Comparison of ENCODE assay signal across 12 cellular contexts in the genomic region with DNA sequence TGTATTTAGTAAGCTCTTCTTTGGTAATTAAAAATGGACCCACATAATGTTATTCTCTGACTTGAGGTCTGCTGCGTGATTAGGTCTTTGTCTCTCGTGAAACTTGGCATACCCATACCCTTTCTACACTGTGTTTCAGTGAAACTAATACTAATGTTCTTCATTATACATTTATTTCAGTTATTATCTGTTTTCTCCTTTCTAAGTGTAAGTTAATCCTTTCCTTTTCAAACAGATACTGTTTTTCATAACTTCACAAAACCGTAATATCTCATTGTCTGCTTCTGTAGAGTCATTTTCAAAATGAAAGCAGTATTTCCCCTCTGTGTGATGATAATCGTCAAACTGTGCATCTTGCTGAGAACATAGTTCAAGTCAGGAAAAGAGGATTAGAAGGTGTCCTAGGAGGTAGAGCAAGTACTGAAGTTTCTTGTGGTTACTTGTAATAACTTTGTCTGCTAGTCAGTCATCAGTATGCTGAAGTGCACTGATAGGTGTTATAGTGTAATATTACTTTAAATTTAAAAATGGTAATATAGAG. TPM values are rescaled to one million over a fixed set of nuclear protein-coding genes. Genes with fewer than 3 reads are reported as not detected.
DNase-seq lines count a peak whose midpoint lies in the region; ATAC-seq and TF ChIP-seq lines count a peak whose summit lies in the region.
"Had no signal": no experiment of that assay in that cellular context is flagged by ENCODE, and none has a peak within 500 bp of the region (broad histone marks: within the 10 kb centered on the region; RNA-seq: fewer than 3 reads in every experiment).

No MANE protein-coding gene starts in this region.

- H3K9me3 Mint-ChIP-seq in activated naive CD8-positive, alpha-beta T cell (ENCODE audit: low read depth) = no peaks in the 10 kb centered on the region
- no peaks in the 10 kb centered on the region for H3K9me3 Mint-ChIP-seq in glutamatergic neuron (ENCODE audit: unreplicated experiment)

- H3K36me3 Mint-ChIP-seq in activated naive CD8-positive, alpha-beta T cell = peaks cover 20% of the 10 kb centered on the region
- peaks cover 5% of the 10 kb centered on the region for H3K36me3 Mint-ChIP-seq in glutamatergic neuron (ENCODE audit: unreplicated experiment)

- H3K4me3 ChIP-seq in colonic mucosa = no peak overlapping the region
- H3K4me3 ChIP-seq in hepatocyte = no peak overlapping the region
- H3K4me3 ChIP-seq: skin epidermis, thyroid gland had no signal

- H3K9me2 ChIP-seq in hepatocyte (replicated peaks; ENCODE audit: insufficient read depth) = no peaks in the 10 kb centered on the region

- H3K4me1 Mint-ChIP-seq in activated naive CD8-positive, alpha-beta T cell (ENCODE audit: low read depth) = peaks cover 40% of the 10 kb centered on the region
- H3K4me1 Mint-ChIP-seq in glutamatergic neuron (ENCODE audit: low read depth, unreplicated experiment) = peaks cover 3% of the 10 kb centered on the region

- H3K27ac Mint-ChIP-seq in activated naive CD8-positive, alpha-beta T cell = peak overlapping the region; percentile 67
- no peak overlapping the region for H3K27ac Mint-ChIP-seq in glutamatergic neuron (ENCODE audit: unreplicated experiment)

- DNase-seq in GM10248 (ENCODE audit: extremely low spot score) (peak; percentile 19), colonic mucosa (no peak), OCI-M1 (lab: John Stamatoyannopoulos, UW) (no peak), glutamatergic neuron (no peak), hepatocyte (ENCODE audit: low spot score) (no peak)
- DNase-seq: NCI-H1048, thyroid gland had no signal

- no peak overlapping the region for H3K9ac ChIP-seq in colonic mucosa (ENCODE audit: low read depth in 2 of 2, low read length in 2 of 2)

- no peaks in the 10 kb centered on the region for H3K79me2 ChIP-seq in hepatocyte

- H3K36me3 ChIP-seq in colonic mucosa (no peaks in the 10 kb centered on the region), hepatocyte (replicated peaks; ENCODE audit: insufficient read depth, low read depth) (no peaks in the 10 kb centered on the region)

- 96% methylated on average over 4 of the region's 4 CpGs for WGBS in hepatocyte (ENCODE audit: low lambda C conversion rate, missing lambda C conversion rate)

- no peaks in the 10 kb centered on the region for H3K27me3 Mint-ChIP-seq in activated naive CD8-positive, alpha-beta T cell
- H3K27me3 Mint-ChIP-seq in glutamatergic neuron (ENCODE audit: unreplicated experiment) = no peaks in the 10 kb centered on the region

- POLR2A ChIA-PET in GM10248 (lab: Yijun Ruan, JAX) = no interaction called here

- H3K27me3 ChIP-seq in colonic mucosa (no peaks in the 10 kb centered on the region), hepatocyte (no peaks in the 10 kb centered on the region)
- H3K27me3 ChIP-seq: thyroid gland had no signal

- H2AFZ ChIP-seq in hepatocyte = no peak overlapping the region

- TF ChIP-seq CTCF in GM10248 (IDR thresholded peaks at IDR 0.05; ENCODE audit: control extremely low read depth, extremely low read depth, low read depth, missing control alignments) (no peak), colonic mucosa (IDR thresholded peaks at IDR 0.05) (no peak), glutamatergic neuron (IDR thresholded peaks at IDR 0.05; ENCODE audit: partially characterized antibody, unreplicated experiment) (no peak), hepatocyte (IDR thresholded peaks at IDR 0.05; ENCODE audit: poor library complexity) (no peak)

- H3K4me1 ChIP-seq in colonic mucosa (no peaks in the 10 kb centered on the region), hepatocyte (ENCODE audit: insufficient read depth) (no peaks in the 10 kb centered on the region)
- H3K4me1 ChIP-seq: thyroid gland had no signal

- intact Hi-C loops in colonic mucosa (cut with DNase I) = no loop called here

- H3K9me3 ChIP-seq in colonic mucosa (no peaks in the 10 kb centered on the region), hepatocyte (ENCODE audit: low read depth) (no peaks in the 10 kb centered on the region)
- H3K9me3 ChIP-seq: thyroid gland had no signal

- no peak overlapping the region for H3K27ac ChIP-seq in colonic mucosa
- no peak overlapping the region for H3K27ac ChIP-seq in hepatocyte
- H3K27ac ChIP-seq: C4-2B, thyroid gland had no signal

- H3K4me3 Mint-ChIP-seq in activated naive CD8-positive, alpha-beta T cell = peak overlapping the region; percentile 56
- H3K4me3 Mint-ChIP-seq in glutamatergic neuron (ENCODE audit: unreplicated experiment) = no peak overlapping the region

- ATAC-seq in GM19455 (IDR thresholded peaks at IDR 0.05; ENCODE audit: unreplicated experiment) (peak; percentile 94), HG03378 (IDR thresholded peaks at IDR 0.05; ENCODE audit: unreplicated experiment) (peak; percentile 67)

- CTCF ChIA-PET in GM10248 (lab: Yijun Ruan, JAX) = no interaction called here

- H3K4me2 ChIP-seq in hepatocyte = no peak overlapping the region

- no peaks in the 10 kb centered on the region for H4K20me1 ChIP-seq in hepatocyte (ENCODE audit: insufficient read depth, poor library complexity, severe bottlenecking)

RNA-seq across cellular contexts. Expression of a gene that starts 15.9 kb away (rescaled TPM):
- total RNA-seq in colonic mucosa = 10 to 100 TPM; 27.8 to 29.9 TPM
- 17.4 TPM for total RNA-seq in glutamatergic neuron (ENCODE audit: unreplicated experiment)
- total RNA-seq in hepatocyte = 9.6 and 15.0 TPM in 2 replicates
- 10.2 and 12.2 TPM in 2 replicates for polyA plus RNA-seq in hepatocyte

RNA-seq across cellular contexts. Expression of a gene that starts 48.1 kb away (rescaled TPM):
- total RNA-seq in colonic mucosa (10 to 100 TPM; 15.7 to 15.8 TPM), glutamatergic neuron (ENCODE audit: unreplicated experiment) (20.0 TPM), hepatocyte (40.6 and 43.7 TPM in 2 replicates)
- polyA plus RNA-seq in hepatocyte = 15.5 and 18.0 TPM in 2 replicates

RNA-seq across cellular contexts. Expression of a gene that starts 48.2 kb away (rescaled TPM):
- total RNA-seq in colonic mucosa (10 to 100 TPM; 28.3 to 35.5 TPM), glutamatergic neuron (ENCODE audit: unreplicated experiment) (42.2 TPM), hepatocyte (55.0 and 60.8 TPM in 2 replicates)
- 37.6 and 41.2 TPM in 2 replicates for polyA plus RNA-seq in hepatocyte
